8 cellular contexts compared by ENCODE assay signal in genomic region chr10:97850446-97850845, GRCh38. TPM values are rescaled to one million over a fixed set of nuclear protein-coding genes. Genes with fewer than 3 reads are reported as not detected.
DNase-seq lines count a peak whose midpoint lies in the region; TF ChIP-seq lines count a peak whose summit lies in the region.

No MANE protein-coding gene starts in this region.

- no peak overlapping the region for H4K5ac ChIP-seq in H9 (ENCODE audit: insufficient read length, low read depth, low read length)

- H2BK12ac ChIP-seq in H9 (ENCODE audit: insufficient read length, low read depth, low read length), result no peak overlapping the region

- H3K4me3 Mint-ChIP-seq in CD4-positive, alpha-beta memory T cell, result peak overlapping the region; percentile 90 to 96 (median 91)
- peak overlapping the region; percentile 41 to 68 for H3K4me3 Mint-ChIP-seq in H9
- H3K4me3 Mint-ChIP-seq in nephron, result peak overlapping the region; percentile 55 to 57 (median 57)
- no peak overlapping the region for H3K4me3 Mint-ChIP-seq in nephron progenitor cell

- no peaks in the 10 kb centered on the region for H3K9me3 ChIP-seq in CD4-positive, alpha-beta memory T cell (ENCODE audit: control insufficient read depth in 1 of 2, low read length in 2 of 2)
- H3K9me3 ChIP-seq in H9 (ENCODE audit: control insufficient read depth, low read depth, low read length) (no peaks in the 10 kb centered on the region), ascending aorta (no peaks in the 10 kb centered on the region)

- H3K36me3 ChIP-seq in CD4-positive, alpha-beta memory T cell (ENCODE audit: insufficient read depth, low read length), result no peaks in the 10 kb centered on the region
- no peaks in the 10 kb centered on the region for H3K36me3 ChIP-seq in ascending aorta

- H3T11ph ChIP-seq in H9 (ENCODE audit: low read length), result no peak overlapping the region

- H4K20me1 ChIP-seq in H9 (ENCODE audit: control insufficient read depth, insufficient read depth, insufficient read length), result no peaks in the 10 kb centered on the region

- no peak overlapping the region for H3K18ac ChIP-seq in H9 (ENCODE audit: insufficient read length, low read depth, low read length)

- peak overlapping the region; percentile 14 for H3K4me2 ChIP-seq in H9 (ENCODE audit: insufficient read depth, insufficient read length, low read length)

- no peaks in the 10 kb centered on the region for H3K27me3 ChIP-seq in CD4-positive, alpha-beta memory T cell (ENCODE audit: insufficient read depth, low read length)
- H3K27me3 ChIP-seq in H9 (ENCODE audit: insufficient read depth, low read length) (peaks cover 3% of the 10 kb centered on the region; the same call in 1 of the 2 replicates), ascending aorta (no peaks in the 10 kb centered on the region)

- peak; percentile 29 to 57 (median 34) for DNase-seq in CD4-positive, alpha-beta memory T cell
- DNase-seq in H9 (no peak), ascending aorta (ENCODE audit: low spot score in 2 of 2) (no peak), nephron progenitor cell (no peak), NCI-H446 treated with DMSO at 0.1 percent for 48 hours (lab: John Stamatoyannopoulos, UW) (no peak), NAMALWA (ENCODE audit: low spot score) (no peak), GDM1 (lab: John Stamatoyannopoulos, UW) (no peak)

- no CpG with 5 or more reads among the region's 13 CpGs for WGBS in H9 (ENCODE audit: extremely low coverage, insufficient read length, low lambda C conversion rate)

- H2AFZ ChIP-seq in H9 (ENCODE audit: low read length), result no peak overlapping the region

- no peak overlapping the region for H4K91ac ChIP-seq in H9 (ENCODE audit: insufficient read length, low read depth, low read length)

- no peak overlapping the region for H3K4ac ChIP-seq in H9 (ENCODE audit: low read depth, low read length)

- no peak overlapping the region for H2BK15ac ChIP-seq in H9 (ENCODE audit: low read depth, low read length)

- H3K14ac ChIP-seq in H9 (ENCODE audit: insufficient read depth, low read length), result no peak overlapping the region

- POLR2A ChIA-PET in CD4-positive, alpha-beta memory T cell (lab: Charles Lee; ENCODE audit: partially characterized antibody), result interaction anchor here (0.8 to 4.9 kb wide), 9 partner anchors 11 to 164 kb away, joined by 3 to 56 read pairs (median 9); partner anchors contain the start of genes AVPI1 and ZFYVE27

- no peaks in the 10 kb centered on the region for H3K9me3 Mint-ChIP-seq in CD4-positive, alpha-beta memory T cell
- H3K9me3 Mint-ChIP-seq in H9 (no peaks in the 10 kb centered on the region), nephron (no peaks in the 10 kb centered on the region), nephron progenitor cell (no peaks in the 10 kb centered on the region)

- H2BK5ac ChIP-seq in H9 (ENCODE audit: insufficient read length, low read length), result no peak overlapping the region

- H3K27ac ChIP-seq in CD4-positive, alpha-beta memory T cell (ENCODE audit: low read depth, low read length), result peak overlapping the region; percentile 19
- H3K27ac ChIP-seq in H9 (ENCODE audit: insufficient read length, low read depth, low read length) (no peak overlapping the region), ascending aorta (no peak overlapping the region)

- H3K79me1 ChIP-seq in H9 (ENCODE audit: insufficient read depth, low read depth, low read length, poor library complexity, severe bottlenecking), result no peaks in the 10 kb centered on the region

- H3K79me2 ChIP-seq in H9 (ENCODE audit: insufficient read depth, low read length), result no peaks in the 10 kb centered on the region

- H2BK20ac ChIP-seq in H9 (ENCODE audit: low read depth, low read length, poor library complexity, severe bottlenecking), result no peak overlapping the region

- no peak overlapping the region for H4K8ac ChIP-seq in H9 (replicated peaks; ENCODE audit: insufficient read length, low read depth, low read length)

- no peak overlapping the region for H3K9ac ChIP-seq in H9 (ENCODE audit: extremely low read depth, insufficient read length, low read length)

- H3K36me3 Mint-ChIP-seq in CD4-positive, alpha-beta memory T cell, result peaks cover 5 to 12% of the 10 kb centered on the region in 2 donors
- H3K36me3 Mint-ChIP-seq in H9 (ENCODE audit: insufficient read depth in 1 of 3, low read depth in 3 of 3) (no peaks in the 10 kb centered on the region), nephron (ENCODE audit: low read depth) (no peaks in the 10 kb centered on the region), nephron progenitor cell (ENCODE audit: low read depth) (no peaks in the 10 kb centered on the region)

- peaks cover 30 to 49% (median 42%) of the 10 kb centered on the region in 4 donors for H3K4me1 Mint-ChIP-seq in CD4-positive, alpha-beta memory T cell
- peaks cover 4 to 16% of the 10 kb centered on the region in 2 experiments for H3K4me1 Mint-ChIP-seq in H9
- H3K4me1 Mint-ChIP-seq in nephron, result peaks cover 15% of the 10 kb centered on the region
- peaks cover 6% of the 10 kb centered on the region for H3K4me1 Mint-ChIP-seq in nephron progenitor cell

- peak overlapping the region; percentile 87 to 92 (median 91) for H3K27ac Mint-ChIP-seq in CD4-positive, alpha-beta memory T cell
- H3K27ac Mint-ChIP-seq in H9 (no peak overlapping the region), nephron (no peak overlapping the region), nephron progenitor cell (no peak overlapping the region)

- peak overlapping the region; percentile 76 to 79 for H3K4me3 ChIP-seq in CD4-positive, alpha-beta memory T cell (ENCODE audit: low read length in 2 of 2)
- peak overlapping the region; percentile 58 to 71 for H3K4me3 ChIP-seq in ascending aorta

- TF ChIP-seq CTCF in H9 (conservative IDR thresholded peaks at IDR 0.05), result no peak
- TF ChIP-seq CTCF in ascending aorta (IDR thresholded peaks at IDR 0.05), result no peak
- TF ChIP-seq CTCF in nephron (IDR thresholded peaks at IDR 0.05; ENCODE audit: unreplicated experiment in 3 of 3), result no peak
- no peak for TF ChIP-seq CTCF in nephron progenitor cell (IDR thresholded peaks at IDR 0.05)

- H2AK5ac ChIP-seq in H9 (ENCODE audit: insufficient read length, low read length), result no peak overlapping the region

- no peak overlapping the region for H3K56ac ChIP-seq in H9 (ENCODE audit: insufficient read length, low read depth, low read length)

- no peak overlapping the region for H3K23ac ChIP-seq in H9 (ENCODE audit: insufficient read length, low read depth, low read length)

- no peak overlapping the region for H2BK120ac ChIP-seq in H9 (ENCODE audit: low read depth, low read length, poor library complexity, severe bottlenecking)

- peaks cover 40% of the 10 kb centered on the region for H3K4me1 ChIP-seq in CD4-positive, alpha-beta memory T cell (ENCODE audit: insufficient read depth, low read length)
- peaks cover 4% of the 10 kb centered on the region for H3K4me1 ChIP-seq in H9 (ENCODE audit: insufficient read depth, low read length)
- H3K4me1 ChIP-seq in ascending aorta, result peaks cover 2 to 4% of the 10 kb centered on the region in 2 donors

- H3K27me3 Mint-ChIP-seq in CD4-positive, alpha-beta memory T cell, result no peaks in the 10 kb centered on the region
- peaks cover 66% of the 10 kb centered on the region for H3K27me3 Mint-ChIP-seq in H9 (ENCODE audit: low read depth)
- peaks cover 66% of the 10 kb centered on the region for H3K27me3 Mint-ChIP-seq in nephron (ENCODE audit: low read depth)
- peaks cover 52% of the 10 kb centered on the region for H3K27me3 Mint-ChIP-seq in nephron progenitor cell (ENCODE audit: low read depth, poor library complexity)

- CTCF ChIA-PET in CD4-positive, alpha-beta memory T cell (lab: Charles Lee; ENCODE audit: partially characterized antibody), result interaction anchor here (0.5 to 5.1 kb wide), 6 partner anchors 15 to 69 kb away, joined by 3 to 42 read pairs (median 4); no protein-coding TSS in a partner anchor

- no peaks in the 10 kb centered on the region for H3K23me2 ChIP-seq in H9 (ENCODE audit: insufficient read length, low read depth, low read length, poor library complexity, severe bottlenecking)

- intact Hi-C loops in CD4-positive, alpha-beta memory T cell (cut with micrococcal nuclease), result loop anchor here (1.0 to 5.0 kb wide), 4 partner anchors 19 to 282 kb away; partner anchors contain the start of genes AVPI1 and R3HCC1L
- intact Hi-C loops in ascending aorta (cut with DNase I), result no loop called here

RNA-seq across cellular contexts. Expression of gene GOLGA7B, which starts 0.8 kb away (rescaled TPM):
- 1 to 10 TPM; 7.6 to 7.9 TPM for total RNA-seq in CD4-positive, alpha-beta memory T cell
- 1 to 10 TPM in 1 of 2 donors, under 1 TPM in 1; 0.46 to 1.7 TPM for polyA plus RNA-seq in CD4-positive, alpha-beta memory T cell
- total RNA-seq in H9 (2021) (0.02 and 0.04 TPM in 2 replicates), ascending aorta (0.11 TPM)

Comparison
In these comparisons a context has a peak if more than half of its experiments do, and no peak if none do; other contexts are left out.
1. DNase-seq: peak in CD4-positive, alpha-beta memory T cell (5 of 5); none in H9 (single experiment), ascending aorta (0 of 2), nephron progenitor cell (single experiment), NCI-H446 treated with DMSO at 0.1 percent for 48 hours (single experiment), NAMALWA (single experiment) and GDM1 (single experiment).
2. H3K27ac Mint-ChIP-seq: peak in CD4-positive, alpha-beta memory T cell (7 of 7); none in H9 (0 of 3), nephron (0 of 3) and nephron progenitor cell (single experiment).